In genomic region chr1:55215194-55216021, GRCh38 we compare ENCODE assay signal across 8 cellular contexts. TPM values are rescaled to one million over a fixed set of nuclear protein-coding genes. Genes with fewer than 3 reads are reported as not detected.
A peak's percentile ranks its signal among the peaks of the same experiment; 100 is the strongest.
DNase-seq lines count a peak whose midpoint lies in the region; ATAC-seq and TF ChIP-seq lines count a peak whose summit lies in the region.

TSS of gene USP24 (minus strand) at chr1:55215364. CDS start at chr1:55215113, 251 bp downstream.

- H3K27ac ChIP-seq in HUES6 (ENCODE audit: low read depth, low read length) (peak within 1 kb of the TSS; percentile 88), Peyer's patch (peak within 1 kb of the TSS; percentile 93 to 99 (median 97))
- H3K27ac ChIP-seq in naive thymus-derived CD4-positive, alpha-beta T cell (ENCODE audit: low read depth, low read length): peak within 1 kb of the TSS; percentile 93

- peak; percentile 62 for ATAC-seq in GM21447 (IDR thresholded peaks at IDR 0.05; ENCODE audit: unreplicated experiment)
- peak; percentile 93 for ATAC-seq in naive thymus-derived CD4-positive, alpha-beta T cell
- peak; percentile 70 to 76 for ATAC-seq in stimulated activated naive B cell treated with anti-CD40 and anti-IgM and Interleukin-4, amounts not matched to agents 10 μg/mL and 1 μg/mL and 100 μg/mL, for 72 hours (replicated peaks)

- POLR2A ChIA-PET in naive thymus-derived CD4-positive, alpha-beta T cell (lab: Charles Lee): interaction anchor here (0.8 to 4.4 kb wide), 8 partner anchors 11 to 63 kb away, joined by 3 to 23 read pairs (median 4); no protein-coding TSS in a partner anchor

- H3K36me3 ChIP-seq in HUES6 (ENCODE audit: control insufficient read depth, insufficient read depth, low read length): no peaks in the 10 kb centered on the region
- H3K36me3 ChIP-seq in Peyer's patch: no peaks in the 10 kb centered on the region
- peaks cover 0 to 5% (median 0%) of the 10 kb centered on the region in 3 experiments for H3K36me3 ChIP-seq in naive thymus-derived CD4-positive, alpha-beta T cell (ENCODE audit: control insufficient read depth in 2 of 3, insufficient read depth in 3 of 3, low read length in 3 of 3)

- peaks cover 3% of the 10 kb centered on the region for H3K27me3 Mint-ChIP-seq in activated T-helper 1 cell treated with anti-CD3 and anti-CD28 coated beads, Interleukin-12 subunit alpha, Interleukin-12 subunit beta, Interleukin-2, Interleukin-4 antibody, amounts not matched to agents 30 ng/mL and 10 ng/mL and 1 ng/mL, durations not matched to agents 14 hours and 24 hours and 36 hours (ENCODE audit: insufficient read depth)
- H3K27me3 Mint-ChIP-seq in naive thymus-derived CD4-positive, alpha-beta T cell: no peaks in the 10 kb centered on the region
- no peaks in the 10 kb centered on the region for H3K27me3 Mint-ChIP-seq in stimulated activated naive B cell treated with anti-CD40 and anti-IgM and Interleukin-4, amounts not matched to agents 10 μg/mL and 1 μg/mL and 100 μg/mL, for 72 hours

- H3K27ac Mint-ChIP-seq in activated T-helper 1 cell treated with anti-CD3 and anti-CD28 coated beads, Interleukin-12 subunit alpha, Interleukin-12 subunit beta, Interleukin-2, Interleukin-4 antibody, amounts not matched to agents 30 ng/mL and 10 ng/mL and 1 ng/mL, durations not matched to agents 14 hours and 24 hours and 36 hours: peak within 1 kb of the TSS; percentile 96
- H3K27ac Mint-ChIP-seq in naive thymus-derived CD4-positive, alpha-beta T cell: peak within 1 kb of the TSS; percentile 93 to 99 (median 98)
- H3K27ac Mint-ChIP-seq in stimulated activated naive B cell treated with anti-CD40 and anti-IgM and Interleukin-4, amounts not matched to agents 10 μg/mL and 1 μg/mL and 100 μg/mL, for 72 hours: peak within 1 kb of the TSS; percentile 98

- H3K9me3 ChIP-seq in HUES6 (ENCODE audit: control insufficient read depth, insufficient read depth, low read depth, low read length): no peaks in the 10 kb centered on the region
- H3K9me3 ChIP-seq in Peyer's patch: no peaks in the 10 kb centered on the region
- H3K9me3 ChIP-seq in naive thymus-derived CD4-positive, alpha-beta T cell (ENCODE audit: control insufficient read depth in 2 of 3, low read length in 3 of 3): no peaks in the 10 kb centered on the region

- peak within 1 kb of the TSS; percentile 98 for H3K9ac ChIP-seq in HUES6 (ENCODE audit: low read length)

- H3K4me1 ChIP-seq in HUES6 (ENCODE audit: control insufficient read depth, insufficient read depth, low read length) (peaks cover 42% of the 10 kb centered on the region), Peyer's patch (peaks cover 0 to 53% (median 11%) of the 10 kb centered on the region in 4 donors)
- H3K4me1 ChIP-seq in naive thymus-derived CD4-positive, alpha-beta T cell (ENCODE audit: control insufficient read depth in 2 of 2, insufficient read depth in 2 of 2, low read length in 2 of 2): peaks cover 38 to 48% of the 10 kb centered on the region in 2 donors

- peak within 1 kb of the TSS; percentile 92 for H3K4me3 ChIP-seq in HUES6 (ENCODE audit: low read depth, low read length)
- H3K4me3 ChIP-seq in Peyer's patch: peak within 1 kb of the TSS; percentile 79 to 98 (median 86)
- peak within 1 kb of the TSS; percentile 66 for H3K4me3 ChIP-seq in naive thymus-derived CD4-positive, alpha-beta T cell (ENCODE audit: low read length)

- intact Hi-C loops in activated T-helper 1 cell treated with anti-CD3 and anti-CD28 coated beads, Interleukin-12 subunit alpha, Interleukin-12 subunit beta, Interleukin-2, Interleukin-4 antibody, amounts not matched to agents 30 ng/mL and 10 ng/mL and 1 ng/mL, durations not matched to agents 14 hours and 24 hours and 36 hours (cut with micrococcal nuclease): loop anchor here (1.0 to 5.0 kb wide), 5 partner anchors 27 to 499 kb away; no protein-coding TSS in a partner anchor
- intact Hi-C loops in naive thymus-derived CD4-positive, alpha-beta T cell (cut with micrococcal nuclease): loop anchor here (1.0 to 5.0 kb wide), 9 partner anchors 15 to 1993 kb away; partner anchors contain the start of genes CZIB (in 1 of the 2), SSBP3 (in 1 of the 2), TCEANC2 (in 1 of the 2) and TMEM59 (in 1 of the 2)

- H3K27me3 ChIP-seq in HUES6 (ENCODE audit: control insufficient read depth, insufficient read depth, low read length) (peaks cover 4% of the 10 kb centered on the region; the same call in 1 of the 2 replicates), Peyer's patch (no peaks in the 10 kb centered on the region)
- H3K27me3 ChIP-seq in naive thymus-derived CD4-positive, alpha-beta T cell (ENCODE audit: control insufficient read depth in 2 of 2, insufficient read depth in 2 of 2, low read length in 2 of 2): no peaks in the 10 kb centered on the region

- DNase-seq in DMS153 (lab: John Stamatoyannopoulos, UW): peak; percentile 79
- DNase-seq in Peyer's patch: peak; percentile 76 to 93 (median 91)
- peak; percentile 82 for DNase-seq in activated T-helper 1 cell treated with anti-CD3 and anti-CD28 coated beads, Interleukin-12 subunit alpha, Interleukin-12 subunit beta, Interleukin-2, Interleukin-4 antibody, amounts not matched to agents 30 ng/mL and 10 ng/mL and 1 ng/mL, durations not matched to agents 14 hours and 24 hours and 36 hours (ENCODE audit: low spot score)
- DNase-seq in fibroblast of gingiva (ENCODE audit: low read depth): peak; percentile 69
- DNase-seq in naive thymus-derived CD4-positive, alpha-beta T cell: peak; percentile 81 to 88 (median 86)
- peak; percentile 80 for DNase-seq in stimulated activated naive B cell treated with anti-CD40 and anti-IgM and Interleukin-4, amounts not matched to agents 10 μg/mL and 1 μg/mL and 100 μg/mL, for 72 hours

- peaks cover 12% of the 10 kb centered on the region for H3K36me3 Mint-ChIP-seq in activated T-helper 1 cell treated with anti-CD3 and anti-CD28 coated beads, Interleukin-12 subunit alpha, Interleukin-12 subunit beta, Interleukin-2, Interleukin-4 antibody, amounts not matched to agents 30 ng/mL and 10 ng/mL and 1 ng/mL, durations not matched to agents 14 hours and 24 hours and 36 hours (ENCODE audit: low read depth)
- H3K36me3 Mint-ChIP-seq in naive thymus-derived CD4-positive, alpha-beta T cell: peaks cover 0 to 2% (median 0%) of the 10 kb centered on the region in 5 donors
- H3K36me3 Mint-ChIP-seq in stimulated activated naive B cell treated with anti-CD40 and anti-IgM and Interleukin-4, amounts not matched to agents 10 μg/mL and 1 μg/mL and 100 μg/mL, for 72 hours: peaks cover 20 to 32% of the 10 kb centered on the region in 2 donors

- peaks cover 61% of the 10 kb centered on the region for H3K4me1 Mint-ChIP-seq in activated T-helper 1 cell treated with anti-CD3 and anti-CD28 coated beads, Interleukin-12 subunit alpha, Interleukin-12 subunit beta, Interleukin-2, Interleukin-4 antibody, amounts not matched to agents 30 ng/mL and 10 ng/mL and 1 ng/mL, durations not matched to agents 14 hours and 24 hours and 36 hours (ENCODE audit: low read depth)
- peaks cover 55 to 75% (median 64%) of the 10 kb centered on the region in 7 donors for H3K4me1 Mint-ChIP-seq in naive thymus-derived CD4-positive, alpha-beta T cell
- peaks cover 45 to 55% of the 10 kb centered on the region in 2 donors for H3K4me1 Mint-ChIP-seq in stimulated activated naive B cell treated with anti-CD40 and anti-IgM and Interleukin-4, amounts not matched to agents 10 μg/mL and 1 μg/mL and 100 μg/mL, for 72 hours

- H3K4me3 Mint-ChIP-seq in activated T-helper 1 cell treated with anti-CD3 and anti-CD28 coated beads, Interleukin-12 subunit alpha, Interleukin-12 subunit beta, Interleukin-2, Interleukin-4 antibody, amounts not matched to agents 30 ng/mL and 10 ng/mL and 1 ng/mL, durations not matched to agents 14 hours and 24 hours and 36 hours: peak within 1 kb of the TSS; percentile 93
- H3K4me3 Mint-ChIP-seq in naive thymus-derived CD4-positive, alpha-beta T cell: peak within 1 kb of the TSS; percentile 75 to 97 (median 95)
- peak within 1 kb of the TSS; percentile 95 for H3K4me3 Mint-ChIP-seq in stimulated activated naive B cell treated with anti-CD40 and anti-IgM and Interleukin-4, amounts not matched to agents 10 μg/mL and 1 μg/mL and 100 μg/mL, for 72 hours

- no peaks in the 10 kb centered on the region for H3K9me3 Mint-ChIP-seq in activated T-helper 1 cell treated with anti-CD3 and anti-CD28 coated beads, Interleukin-12 subunit alpha, Interleukin-12 subunit beta, Interleukin-2, Interleukin-4 antibody, amounts not matched to agents 30 ng/mL and 10 ng/mL and 1 ng/mL, durations not matched to agents 14 hours and 24 hours and 36 hours
- peaks cover 0 to 2% (median 0%) of the 10 kb centered on the region in 11 donors for H3K9me3 Mint-ChIP-seq in naive thymus-derived CD4-positive, alpha-beta T cell
- no peaks in the 10 kb centered on the region for H3K9me3 Mint-ChIP-seq in stimulated activated naive B cell treated with anti-CD40 and anti-IgM and Interleukin-4, amounts not matched to agents 10 μg/mL and 1 μg/mL and 100 μg/mL, for 72 hours

- CTCF ChIA-PET in naive thymus-derived CD4-positive, alpha-beta T cell (lab: Charles Lee): interaction anchor here (0.6 kb wide), 1 partner anchor 73 kb away, joined by 3 read pairs; no protein-coding TSS in a partner anchor

- TF ChIP-seq POLR2A in Peyer's patch (IDR thresholded peaks at IDR 0.05): peak; percentile 77 to 87

- TF ChIP-seq CTCF in Peyer's patch (IDR thresholded peaks at IDR 0.05): no peak

RNA-seq across cellular contexts. Expression of gene USP24, which starts in this region (rescaled TPM):
- total RNA-seq in Peyer's patch: 100 to 1,000 TPM in 1 of 4 donors, 10 to 100 TPM in 3; 37.1 to 130 (median 47.0) TPM
- 53.6 and 58.6 TPM in 2 replicates for total RNA-seq in activated T-helper 1 cell treated with anti-CD3 and anti-CD28 coated beads, Interleukin-12 subunit alpha, Interleukin-12 subunit beta, Interleukin-2, Interleukin-4 antibody, amounts not matched to agents 30 ng/mL and 10 ng/mL and 1 ng/mL, durations not matched to agents 14 hours and 24 hours and 36 hours
- total RNA-seq in naive thymus-derived CD4-positive, alpha-beta T cell: 10 to 100 TPM; 47.3 to 91.4 (median 75.4) TPM
- polyA plus RNA-seq in naive thymus-derived CD4-positive, alpha-beta T cell: 10 to 100 TPM in 1 of 2 donors, 1 to 10 TPM in 1; 4.7 to 10.3 TPM

Comparison
In these comparisons a context has a peak if more than half of its experiments do, and no peak if none do; other contexts are left out.
1. Peak in every context shown above with its lines: DNase-seq, ATAC-seq, H3K4me3 ChIP-seq and H3K27ac ChIP-seq.